Comparison of ENCODE assay signal across 9 cellular contexts in genomic region chr1:208155243-208155642, GRCh38.
"Had no signal": no experiment of that assay in that cellular context is flagged by ENCODE, and none has a peak within 500 bp of the region (broad histone marks: within the 10 kb centered on the region; RNA-seq: fewer than 3 reads in every experiment).

No MANE protein-coding gene starts in this region.

- H3K4me3 Mint-ChIP-seq: activated naive CD8-positive, alpha-beta T cell treated with anti-CD3 and anti-CD28 coated beads, Interleukin-2, amount 10 ng/mL, durations not matched to agents 7 days and 5 days; dendritic cell treated with granulocyte-macrophage colony-stimulating factor and Interleukin-4, amounts not matched to agents 40 ng/mL and 50 ng/mL, for 4 days; neural crest cell had no signal

- H3K4me1 Mint-ChIP-seq: activated naive CD8-positive, alpha-beta T cell treated with anti-CD3 and anti-CD28 coated beads, Interleukin-2, amount 10 ng/mL, durations not matched to agents 7 days and 5 days had no signal

- H3K9me3 Mint-ChIP-seq: activated naive CD8-positive, alpha-beta T cell treated with anti-CD3 and anti-CD28 coated beads, Interleukin-2, amount 10 ng/mL, durations not matched to agents 7 days and 5 days; dendritic cell treated with granulocyte-macrophage colony-stimulating factor and Interleukin-4, amounts not matched to agents 40 ng/mL and 50 ng/mL, for 4 days; neural crest cell had no signal

- H3K36me3 ChIP-seq: ovary, vagina had no signal

- H3K27ac ChIP-seq: ovary, vagina had no signal

- H3K27me3 ChIP-seq: ovary, vagina had no signal

- H3K9me3 ChIP-seq: ovary, vagina had no signal

- H3K36me3 Mint-ChIP-seq: activated naive CD8-positive, alpha-beta T cell treated with anti-CD3 and anti-CD28 coated beads, Interleukin-2, amount 10 ng/mL, durations not matched to agents 7 days and 5 days had no signal

- DNase-seq: activated CD4-positive, alpha-beta T cell treated with anti-CD3 and anti-CD28 coated beads, Interleukin-2, amount 50 U/mL, for 1 hour; activated CD8-positive, alpha-beta memory T cell treated with anti-CD3 and anti-CD28 coated beads for 24 hours; activated naive CD8-positive, alpha-beta T cell treated with anti-CD3 and anti-CD28 coated beads, Interleukin-2, amount 10 ng/mL, durations not matched to agents 7 days and 5 days; ovary; stimulated activated CD4-positive, alpha-beta T cell treated with anti-CD3 and anti-CD28 coated beads, Interleukin-12 subunit alpha, Interleukin-12 subunit beta, amount 100 ng/mL, for 4 hours; stimulated activated CD4-positive, alpha-beta T cell treated with anti-CD3 and anti-CD28 coated beads, Interleukin-2, amount 100 ng/mL, for 24 hours had no signal

- H3K4me3 ChIP-seq: ovary, vagina had no signal

- H3K27ac Mint-ChIP-seq: activated naive CD8-positive, alpha-beta T cell treated with anti-CD3 and anti-CD28 coated beads, Interleukin-2, amount 10 ng/mL, durations not matched to agents 7 days and 5 days; dendritic cell treated with granulocyte-macrophage colony-stimulating factor and Interleukin-4, amounts not matched to agents 40 ng/mL and 50 ng/mL, for 4 days had no signal
